ENCODE assay signal across 12 cellular contexts in genomic region chr11:35427158-35427557, GRCh38. TPM values are rescaled to one million over a fixed set of nuclear protein-coding genes. Genes with fewer than 3 reads are reported as not detected.
DNase-seq lines count a peak whose midpoint lies in the region; ATAC-seq, FAIRE-seq and TF ChIP-seq lines count a peak whose summit lies in the region.
"Had no signal": no experiment of that assay in that cellular context is flagged by ENCODE, and none has a peak within 500 bp of the region (broad histone marks: within the 10 kb centered on the region; RNA-seq: fewer than 3 reads in every experiment).

No MANE protein-coding gene starts in this region.

- H3K4me3 Mint-ChIP-seq in MCF 10A (ENCODE audit: unreplicated experiment), result peak overlapping the region; percentile 14

- H3K4me1 ChIP-seq in mammary epithelial cell (ENCODE audit: insufficient read depth, low read length), result no peaks in the 10 kb centered on the region
- H3K4me1 ChIP-seq in right cardiac atrium (ENCODE audit: control insufficient read depth, insufficient read depth, low read length), result no peaks in the 10 kb centered on the region
- H3K4me1 ChIP-seq in aorta (ENCODE audit: control insufficient read depth in 1 of 2, insufficient read depth in 2 of 2, low read length in 2 of 2), result no peaks in the 10 kb centered on the region
- no peaks in the 10 kb centered on the region for H3K4me1 ChIP-seq in smooth muscle cell (ENCODE audit: low read depth)
- H3K4me1 ChIP-seq: A549 had no signal

- BruUV-seq in MCF 10A (replicated peaks; lab: Mats Ljungman, UMichigan) (no TSS peak), mammary epithelial cell (replicated peaks; lab: Mats Ljungman, UMichigan) (no TSS peak)

- H3K79me2 ChIP-seq in mammary epithelial cell (ENCODE audit: insufficient read depth, low read length) (no peaks in the 10 kb centered on the region), smooth muscle cell (ENCODE audit: low read depth) (no peaks in the 10 kb centered on the region)

- POLR2A ChIA-PET in MCF 10A (lab: Yijun Ruan, JAX), result interaction anchor here (0.7 kb wide), 1 partner anchor 1366 kb away, joined by 3 read pairs; no protein-coding TSS in a partner anchor

- dilution Hi-C loops in mammary epithelial cell (cut with HindIII; ENCODE audit: low sequenced_read_pairs), result no loop called here

- H3K9me3 ChIP-seq in mammary epithelial cell (replicated peaks; ENCODE audit: insufficient read depth, low read length) (no peaks in the 10 kb centered on the region), right cardiac atrium (ENCODE audit: control insufficient read depth, low read length) (no peaks in the 10 kb centered on the region), aorta (ENCODE audit: control insufficient read depth, low read length) (no peaks in the 10 kb centered on the region), smooth muscle cell (replicated peaks; ENCODE audit: low read depth) (no peaks in the 10 kb centered on the region)
- H3K9me3 ChIP-seq: A549 had no signal

- no peaks in the 10 kb centered on the region for H3F3A ChIP-seq in smooth muscle cell (ENCODE audit: low read depth)

- H3K4me1 Mint-ChIP-seq in MCF 10A (ENCODE audit: insufficient read depth, unreplicated experiment), result peaks cover 9% of the 10 kb centered on the region

- no peak for FAIRE-seq in GM12892 (lab: Jason Lieb, UNC)
- FAIRE-seq: A549, G401.6 had no signal

- H3K9me3 Mint-ChIP-seq in MCF 10A (ENCODE audit: unreplicated experiment), result peaks cover 5% of the 10 kb centered on the region

- H2AFZ ChIP-seq in mammary epithelial cell (ENCODE audit: low read depth, low read length), result no peak overlapping the region
- no peak overlapping the region for H2AFZ ChIP-seq in smooth muscle cell (ENCODE audit: low read depth)

- H3K4me3 ChIP-seq in mammary epithelial cell (replicated peaks in 1 of 3; ENCODE audit: insufficient read depth in 1 of 3, low read depth in 2 of 3, low read length in 3 of 3), result no peak overlapping the region
- no peak overlapping the region for H3K4me3 ChIP-seq in right cardiac atrium (ENCODE audit: low read length)
- H3K4me3 ChIP-seq in aorta (ENCODE audit: low read length in 2 of 2), result no peak overlapping the region
- no peak overlapping the region for H3K4me3 ChIP-seq in smooth muscle cell
- H3K4me3 ChIP-seq: A549 had no signal

- no peaks in the 10 kb centered on the region for H4K20me1 ChIP-seq in mammary epithelial cell (ENCODE audit: insufficient read depth, low read length)
- no peaks in the 10 kb centered on the region for H4K20me1 ChIP-seq in smooth muscle cell (ENCODE audit: low read depth)

- H3K36me3 ChIP-seq in mammary epithelial cell (ENCODE audit: insufficient read depth, low read length) (no peaks in the 10 kb centered on the region), aorta (ENCODE audit: control insufficient read depth in 1 of 2, insufficient read depth in 2 of 2, low read length in 1 of 2) (no peaks in the 10 kb centered on the region), smooth muscle cell (ENCODE audit: low read depth) (no peaks in the 10 kb centered on the region)

- H3K36me3 Mint-ChIP-seq in MCF 10A (ENCODE audit: insufficient read depth, unreplicated experiment), result no peaks in the 10 kb centered on the region

- H3K27me3 Mint-ChIP-seq in MCF 10A (ENCODE audit: insufficient read depth, unreplicated experiment), result peaks cover 72% of the 10 kb centered on the region

- DNase-seq in MCF 10A (ENCODE audit: unreplicated experiment) (peak; percentile 43), mammary epithelial cell (no peak), astrocyte of the hippocampus (ENCODE audit: low read depth, low spot score) (peak; percentile 88), right cardiac atrium (peak; percentile 37 to 77 (median 68)), aorta (no peak), smooth muscle cell (lab: John Stamatoyannopoulos, UW; ENCODE audit: unreplicated experiment) (no peak), GM12892 (ENCODE audit: insufficient read length) (no peak)
- DNase-seq: activated effector memory CD4-positive, alpha-beta T cell treated with anti-CD3 and anti-CD28 coated beads, Interleukin-2, amount 50 U/mL, for 16 hours; stimulated activated CD4-positive, alpha-beta T cell treated with anti-CD3 and anti-CD28 coated beads, Interleukin-12 subunit alpha, Interleukin-12 subunit beta, amount 100 ng/mL, for 4 hours had no signal

- no peak overlapping the region for H3K9ac ChIP-seq in mammary epithelial cell (ENCODE audit: insufficient read depth, low read length)
- H3K9ac ChIP-seq in smooth muscle cell (ENCODE audit: low read depth), result no peak overlapping the region

- H3K4me2 ChIP-seq in mammary epithelial cell (ENCODE audit: insufficient read depth, low read depth, low read length) (no peak overlapping the region), smooth muscle cell (no peak overlapping the region)
- H3K4me2 ChIP-seq: A549 had no signal

- TF ChIP-seq POLR2A in GM12892 (IDR thresholded peaks at IDR 0.05; ENCODE audit: low read depth, low read length), result no peak

- no peak overlapping the region for H3K27ac ChIP-seq in mammary epithelial cell (ENCODE audit: insufficient read depth, low read depth, low read length)
- H3K27ac ChIP-seq in right cardiac atrium (ENCODE audit: low read length), result no peak overlapping the region
- H3K27ac ChIP-seq in aorta (ENCODE audit: low read depth in 1 of 2, low read length in 2 of 2), result no peak overlapping the region
- no peak overlapping the region for H3K27ac ChIP-seq in smooth muscle cell (ENCODE audit: low read depth)
- H3K27ac ChIP-seq: A549 had no signal

- ATAC-seq in right cardiac atrium (peak; percentile 91 to 93), aorta (ENCODE audit: low FRiP score) (peak; percentile 48), GM21723 (IDR thresholded peaks at IDR 0.05; ENCODE audit: unreplicated experiment) (no peak)
- ATAC-seq: A549 had no signal

- H3K27me3 ChIP-seq in mammary epithelial cell (ENCODE audit: insufficient read depth, low read length) (peaks cover 2% of the 10 kb centered on the region), right cardiac atrium (ENCODE audit: control insufficient read depth, insufficient read depth) (no peaks in the 10 kb centered on the region), aorta (ENCODE audit: control insufficient read depth in 1 of 2, insufficient read depth in 2 of 2, low read length in 1 of 2) (no peaks in the 10 kb centered on the region), smooth muscle cell (ENCODE audit: low read depth) (peaks cover 29% of the 10 kb centered on the region)

- intact Hi-C loops in MCF 10A (cut with micrococcal nuclease), result loop anchor here (5.0 kb wide), 1 partner anchor 60 kb away; no protein-coding TSS in a partner anchor
- intact Hi-C loops in mammary epithelial cell (cut with micrococcal nuclease), result no loop called here
- intact Hi-C loops in right cardiac atrium (cut with DNase I), result no loop called here
- intact Hi-C loops in aorta (cut with DNase I), result no loop called here

- CTCF ChIA-PET in MCF 10A (lab: Yijun Ruan, JAX) (interaction anchor here (0.8 to 1.4 kb wide), 2 partner anchors 36 to 58 kb away, joined by 3 to 7 read pairs; no protein-coding TSS in a partner anchor), mammary epithelial cell (lab: Charles Lee; ENCODE audit: low non-redundant PET) (no interaction called here)

- TF ChIP-seq CTCF in MCF 10A (IDR thresholded peaks at IDR 0.05; ENCODE audit: unreplicated experiment), result no peak
- no peak for TF ChIP-seq CTCF in mammary epithelial cell (conservative IDR thresholded peaks at IDR 0.05 in 1 of 2, IDR thresholded peaks at IDR 0.05 in 1 of 2; ENCODE audit: extremely low read depth in 1 of 2, insufficient read depth in 1 of 2, low read depth in 1 of 2, low read length in 2 of 2)
- TF ChIP-seq CTCF in smooth muscle cell (IDR thresholded peaks at IDR 0.05; ENCODE audit: borderline replicate concordance, insufficient read depth, poor library complexity, severe bottlenecking), result no peak

- in situ Hi-C loops in mammary epithelial cell (cut with MboI; ENCODE audit: low sequenced_read_pairs in 2 of 2), result no loop called here

- H3K27ac Mint-ChIP-seq in MCF 10A (ENCODE audit: low read depth, unreplicated experiment), result no peak overlapping the region

- WGBS in mammary epithelial cell (ENCODE audit: low coverage, missing lambda C conversion rate), result 23% methylated on average over 2 of the region's 2 CpGs
- 31% methylated on average over 2 of the region's 2 CpGs for WGBS in right cardiac atrium
- WGBS in aorta, 2 donors, result 0 to 4% methylated on average over 2 of the region's 2 CpGs
- 76% methylated on average over 2 of the region's 2 CpGs for WGBS in smooth muscle cell (ENCODE audit: low lambda C conversion rate)

RNA-seq across cellular contexts. Expression of gene SLC1A2, which starts 7.8 kb away (rescaled TPM):
- total RNA-seq in MCF 10A (2022) (not detected in 2 replicates), mammary epithelial cell (1 to 10 TPM in 1 of 2 donors, under 1 TPM in 1; 0.09 to 2.7 TPM), right cardiac atrium (1 to 10 TPM; 1.3 to 2.3 (median 1.5) TPM), aorta (1 to 10 TPM; 1.1 to 1.5 TPM), smooth muscle cell (0.18 and 3.6 TPM in 2 replicates)
- polyA plus RNA-seq in mammary epithelial cell (not detected), right cardiac atrium (0.54 TPM), aorta (not detected), smooth muscle cell (0.07 TPM in 1 of 2 replicates, not detected in the other)
- 0.05 TPM for polyA minus RNA-seq in mammary epithelial cell
- polyA plus RNA-seq in GM12892 (2012; ENCODE audit: missing spikeins), result 0.06 TPM

Comparison
In these comparisons a context has a peak if more than half of its experiments do, and no peak if none do; other contexts are left out.
1. DNase-seq: peak in MCF 10A (single experiment), astrocyte of the hippocampus (single experiment) and right cardiac atrium (3 of 3); none in mammary epithelial cell (single experiment), aorta (0 of 2), smooth muscle cell (single experiment) and GM12892 (single experiment).